1 cellular context compared by ENCODE assay signal in genomic region chr4:26583865-26584652, GRCh38.
A peak's percentile ranks its signal among the peaks of the same experiment; 100 is the strongest.
TF ChIP-seq lines count a peak whose summit lies in the region.

Gene TBC1D19 (plus strand): TSS chr4:26584084. CDS start chr4:26584194, 110 bp downstream.

TF ChIP-seq in HepG2, 621 proteins besides CTCF, POLR2A, EP300 and RAD21 (continued from another document and continues in another):
- TF ChIP-seq CREB3 (CRISPR knock-in tag; IDR thresholded peaks at IDR 0.05) (no peak), ARID4A (CRISPR knock-in tag; IDR thresholded peaks at IDR 0.05; ENCODE audit: borderline replicate concordance) (peak; percentile 94), ZNF543 (CRISPR knock-in tag; IDR thresholded peaks at IDR 0.05) (peak; percentile 65; the same call in 1 of the 2 replicates), NCOA2 (CRISPR knock-in tag; IDR thresholded peaks at IDR 0.05) (peak; percentile 57), ZMYM4 (CRISPR knock-in tag; IDR thresholded peaks at IDR 0.05) (peak; percentile 97), DNMT3B (CRISPR knock-in tag; conservative IDR thresholded peaks at IDR 0.05) (0 out of 2 replicates have a peak, but pooled peaks have one; percentile 76), ZNF24 (IDR thresholded peaks at IDR 0.05) (peak; percentile 36; the same call in 1 of the 2 replicates), ZHX1 (CRISPR knock-in tag; IDR thresholded peaks at IDR 0.05; ENCODE audit: low read depth) (no peak), SNAI1 (CRISPR knock-in tag; IDR thresholded peaks at IDR 0.05; ENCODE audit: borderline replicate concordance) (no peak), NFIB (CRISPR knock-in tag; IDR thresholded peaks at IDR 0.05; ENCODE audit: borderline replicate concordance) (no peak), ZSCAN31 (CRISPR knock-in tag; IDR thresholded peaks at IDR 0.05; ENCODE audit: low read depth) (peak; percentile 57; the same call in 1 of the 2 replicates), DPF2 (CRISPR knock-in tag; IDR thresholded peaks at IDR 0.05; ENCODE audit: borderline replicate concordance, low read depth) (no peak), ZNF749 (CRISPR knock-in tag; IDR thresholded peaks at IDR 0.05; ENCODE audit: borderline replicate concordance) (no peak), MLX (CRISPR knock-in tag; IDR thresholded peaks at IDR 0.05) (no peak; the same call in 1 of the 2 replicates), ZNF550 (CRISPR knock-in tag; IDR thresholded peaks at IDR 0.05; ENCODE audit: borderline replicate concordance) (no peak), ZNF724P (CRISPR knock-in tag; IDR thresholded peaks at IDR 0.05; ENCODE audit: borderline replicate concordance) (peak; percentile 77; the same call in 1 of the 2 replicates), NR2F2 (IDR thresholded peaks at IDR 0.05; ENCODE audit: borderline replicate concordance, low read depth) (peak; percentile 15; the same call in 1 of the 2 replicates), ZNF83 (CRISPR knock-in tag; IDR thresholded peaks at IDR 0.05; ENCODE audit: borderline replicate concordance) (no peak), MEIS1 (CRISPR knock-in tag; IDR thresholded peaks at IDR 0.05; ENCODE audit: borderline replicate concordance) (peak; percentile 92; the same call in 1 of the 2 replicates), ZNF337 (CRISPR knock-in tag; IDR thresholded peaks at IDR 0.05; ENCODE audit: borderline replicate concordance, low read depth) (peak; percentile 70; the same call in 1 of the 2 replicates), CREB1 (IDR thresholded peaks at IDR 0.05) (no peak), CREB1 (CRISPR knock-in tag; IDR thresholded peaks at IDR 0.05) (peak; percentile 72), PTBP1 (IDR thresholded peaks at IDR 0.05; ENCODE audit: low read depth, low read length, poor library complexity, severe bottlenecking) (no peak), ZNF704 (CRISPR knock-in tag; IDR thresholded peaks at IDR 0.05; ENCODE audit: borderline replicate concordance) (no peak), ZNF282 (IDR thresholded peaks at IDR 0.05; ENCODE audit: partially characterized antibody) (no peak), GLI4 (CRISPR knock-in tag; IDR thresholded peaks at IDR 0.05; ENCODE audit: borderline replicate concordance) (peak; percentile 79; the same call in 1 of the 2 replicates), ZNF564 (CRISPR knock-in tag; IDR thresholded peaks at IDR 0.05) (peak; percentile 84), FOXA3 (CRISPR knock-in tag; IDR thresholded peaks at IDR 0.05) (peak; percentile 71), HOMEZ (CRISPR knock-in tag; IDR thresholded peaks at IDR 0.05; ENCODE audit: low read depth) (peak; percentile 79; the same call in 1 of the 2 replicates), HOXA3 (CRISPR knock-in tag; IDR thresholded peaks at IDR 0.05) (peak; percentile 95), ZSCAN29 (CRISPR knock-in tag; conservative IDR thresholded peaks at IDR 0.05) (peak; percentile 91), ZFP36L1 (CRISPR knock-in tag; IDR thresholded peaks at IDR 0.05) (no peak), SIX1 (CRISPR knock-in tag; IDR thresholded peaks at IDR 0.05; ENCODE audit: borderline replicate concordance) (no peak), ZFP37 (CRISPR knock-in tag; IDR thresholded peaks at IDR 0.05; ENCODE audit: borderline replicate concordance) (no peak), ZBTB21 (CRISPR knock-in tag; IDR thresholded peaks at IDR 0.05) (peak; percentile 54; the same call in 1 of the 2 replicates), ZNF30 (CRISPR knock-in tag; IDR thresholded peaks at IDR 0.05) (no peak), LCORL (IDR thresholded peaks at IDR 0.05) (no peak), LCORL (CRISPR knock-in tag; IDR thresholded peaks at IDR 0.05) (peak; percentile 63; the same call in 1 of the 2 replicates), LRRFIP1 (CRISPR knock-in tag; conservative IDR thresholded peaks at IDR 0.05) (no peak), HNRNPL (IDR thresholded peaks at IDR 0.05; ENCODE audit: low read depth, low read length) (no peak), SNAPC2 (CRISPR knock-in tag; IDR thresholded peaks at IDR 0.05) (no peak), ZNF230 (CRISPR knock-in tag; IDR thresholded peaks at IDR 0.05) (no peak), BORCS8-MEF2B (CRISPR knock-in tag; IDR thresholded peaks at IDR 0.05) (peak; percentile 91), ZNF251 (CRISPR knock-in tag; IDR thresholded peaks at IDR 0.05) (no peak), MIER2 (CRISPR knock-in tag; IDR thresholded peaks at IDR 0.05) (peak; percentile 87), TARDBP (CRISPR knock-in tag; IDR thresholded peaks at IDR 0.05) (peak; percentile 97), ZMYM2 (CRISPR knock-in tag; IDR thresholded peaks at IDR 0.05) (peak; percentile 41; the same call in 1 of the 2 replicates), ZNF253 (CRISPR knock-in tag; IDR thresholded peaks at IDR 0.05; ENCODE audit: borderline replicate concordance) (no peak), JUN (CRISPR knock-in tag; IDR thresholded peaks at IDR 0.05) (no peak), E2F2 (CRISPR knock-in tag; IDR thresholded peaks at IDR 0.05; ENCODE audit: borderline replicate concordance) (no peak), HMG20B (CRISPR knock-in tag; conservative IDR thresholded peaks at IDR 0.05) (peak; percentile 82), IRF1 (CRISPR knock-in tag; IDR thresholded peaks at IDR 0.05; ENCODE audit: low read depth) (no peak), KDM3A (CRISPR knock-in tag; IDR thresholded peaks at IDR 0.05; ENCODE audit: low read depth) (peak; percentile 87), FOXK1 (CRISPR knock-in tag; IDR thresholded peaks at IDR 0.05; ENCODE audit: borderline replicate concordance, low read depth) (peak; percentile 87; the same call in 1 of the 2 replicates)
